Comparison of ENCODE assay signal across 31 cellular contexts in genomic region chr12:25937096-25937495, GRCh38.
"Had no signal": no experiment of that assay in that cellular context is flagged by ENCODE, and none has a peak within 500 bp of the region (broad histone marks: within the 10 kb centered on the region; RNA-seq: fewer than 3 reads in every experiment).

No MANE protein-coding gene starts in this region.

- H3K27ac ChIP-seq: body of pancreas had no signal

- H3K4me3 ChIP-seq: adrenal gland, body of pancreas had no signal

- H3K9me3 ChIP-seq: adrenal gland, body of pancreas had no signal

- H3K4me3 Mint-ChIP-seq: activated CD4-positive, alpha-beta memory T cell treated with anti-CD3 and anti-CD28 coated beads for 36 hours; activated CD4-positive, alpha-beta T cell treated with anti-CD3 and anti-CD28 coated beads for 36 hours; activated CD4-positive, alpha-beta T cell treated with anti-CD3 and anti-CD28 coated beads, Interleukin-2, amount 10 ng/mL, durations not matched to agents 24 days and 14 days; activated CD8-positive, alpha-beta memory T cell treated with anti-CD3 and anti-CD28 coated beads, Interleukin-2, amount 10 ng/mL, durations not matched to agents 7 days and 5 days; activated CD8-positive, alpha-beta T cell treated with anti-CD3 and anti-CD28 coated beads, Interleukin-2, amount 10 ng/mL, durations not matched to agents 7 days and 5 days; activated naive CD4-positive, alpha-beta T cell treated with anti-CD3 and anti-CD28 coated beads for 36 hours; activated naive CD4-positive, alpha-beta T cell treated with anti-CD3 and anti-CD28 coated beads, Interleukin-2, amount 50 U/mL, for 24 hours; activated naive CD8-positive, alpha-beta T cell treated with anti-CD3 and anti-CD28 coated beads for 36 hours; activated naive CD8-positive, alpha-beta T cell treated with anti-CD3 and anti-CD28 coated beads, Interleukin-2, amount 50 U/mL, for 24 hours; activated T-helper 1 cell treated with anti-CD3 and anti-CD28 coated beads, Interleukin-12 subunit alpha, Interleukin-12 subunit beta, Interleukin-2, Interleukin-4 antibody, amounts not matched to agents 30 ng/mL and 10 ng/mL and 1 ng/mL, durations not matched to agents 14 hours and 24 hours and 36 hours; effector memory CD8-positive, alpha-beta T cell; T-helper 17 cell; T-helper 2 cell treated with Interferon-gamma antibody and Interleukin-4, amounts not matched to agents 5 μg/mL and 100 μg/mL, for 36 hours had no signal

- H3K36me3 Mint-ChIP-seq: activated CD4-positive, alpha-beta memory T cell treated with anti-CD3 and anti-CD28 coated beads for 36 hours; activated CD8-positive, alpha-beta memory T cell treated with anti-CD3 and anti-CD28 coated beads, Interleukin-2, amount 10 ng/mL, durations not matched to agents 7 days and 5 days; activated naive CD4-positive, alpha-beta T cell treated with anti-CD3 and anti-CD28 coated beads, Interleukin-2, amount 50 U/mL, for 24 hours; activated naive CD8-positive, alpha-beta T cell treated with anti-CD3 and anti-CD28 coated beads for 36 hours had no signal

- H3K27me3 Mint-ChIP-seq: effector memory CD8-positive, alpha-beta T cell had no signal

- H3K4me1 ChIP-seq: adrenal gland, body of pancreas had no signal

- H3K36me3 ChIP-seq: adrenal gland had no signal

- DNase-seq: activated CD4-positive, alpha-beta memory T cell treated with anti-CD3 and anti-CD28 coated beads for 36 hours; activated CD4-positive, alpha-beta T cell treated with anti-CD3 and anti-CD28 coated beads for 36 hours; activated CD4-positive, alpha-beta T cell treated with anti-CD3 and anti-CD28 coated beads, Interleukin-2, amount 10 ng/mL, durations not matched to agents 24 days and 14 days; activated CD4-positive, CD25-positive, alpha-beta regulatory T cell; activated CD4-positive, CD25-positive, alpha-beta regulatory T cell treated with anti-CD3 and anti-CD28 coated beads, Interleukin-2, amount 50 U/mL, for 72 hours; activated CD8-positive, alpha-beta memory T cell treated with anti-CD3 and anti-CD28 coated beads, Interleukin-2, amount 10 ng/mL, durations not matched to agents 7 days and 5 days; activated CD8-positive, alpha-beta memory T cell treated with anti-CD3 and anti-CD28 coated beads, Interleukin-2, amount 50 U/mL, for 4 hours; activated CD8-positive, alpha-beta T cell treated with anti-CD3 and anti-CD28 coated beads, Interleukin-2, amount 10 ng/mL, durations not matched to agents 7 days and 5 days; activated effector memory CD4-positive, alpha-beta T cell treated with anti-CD3 and anti-CD28 coated beads, Interleukin-2, amount 50 U/mL, for 16 hours; activated naive CD4-positive, alpha-beta T cell treated with anti-CD3 and anti-CD28 coated beads for 36 hours; activated naive CD8-positive, alpha-beta T cell treated with anti-CD3 and anti-CD28 coated beads for 36 hours; activated naive CD8-positive, alpha-beta T cell treated with anti-CD3 and anti-CD28 coated beads, Interleukin-2, amount 50 U/mL, for 24 hours; activated T-cell treated with anti-CD3 and anti-CD28 coated beads, Interleukin-2, amount 50 U/mL, for 1 hour; activated T-cell treated with anti-CD3 and anti-CD28 coated beads, Interleukin-2, amount 50 U/mL, for 48 hours; adrenal gland; amygdala; aorta; body of pancreas; caudate nucleus; cortex of kidney; dermis blood vessel endothelial cell; effector CD4-positive, alpha-beta T cell; effector memory CD8-positive, alpha-beta T cell; T-helper 1 cell; T-helper 17 cell; T1000 had no signal

- H3K27ac Mint-ChIP-seq: activated CD4-positive, alpha-beta memory T cell treated with anti-CD3 and anti-CD28 coated beads for 36 hours; activated CD4-positive, alpha-beta T cell treated with anti-CD3 and anti-CD28 coated beads for 36 hours; activated CD4-positive, alpha-beta T cell treated with anti-CD3 and anti-CD28 coated beads, Interleukin-2, amount 10 ng/mL, durations not matched to agents 24 days and 14 days; activated CD8-positive, alpha-beta memory T cell treated with anti-CD3 and anti-CD28 coated beads, Interleukin-2, amount 10 ng/mL, durations not matched to agents 7 days and 5 days; activated CD8-positive, alpha-beta T cell treated with anti-CD3 and anti-CD28 coated beads, Interleukin-2, amount 10 ng/mL, durations not matched to agents 7 days and 5 days; activated naive CD4-positive, alpha-beta T cell treated with anti-CD3 and anti-CD28 coated beads for 36 hours; activated naive CD4-positive, alpha-beta T cell treated with anti-CD3 and anti-CD28 coated beads, Interleukin-2, amount 50 U/mL, for 24 hours; activated naive CD8-positive, alpha-beta T cell treated with anti-CD3 and anti-CD28 coated beads for 36 hours; activated naive CD8-positive, alpha-beta T cell treated with anti-CD3 and anti-CD28 coated beads, Interleukin-2, amount 50 U/mL, for 24 hours; activated T-helper 1 cell treated with anti-CD3 and anti-CD28 coated beads, Interleukin-12 subunit alpha, Interleukin-12 subunit beta, Interleukin-2, Interleukin-4 antibody, amounts not matched to agents 30 ng/mL and 10 ng/mL and 1 ng/mL, durations not matched to agents 14 hours and 24 hours and 36 hours; activated T-helper 2 cell treated with anti-CD3 and anti-CD28 coated beads, Interferon-gamma antibody, Interleukin-2, Interleukin-4, amounts not matched to agents 10 μg/mL and 5 μg/mL and 100 μg/mL, durations not matched to agents 14 hours and 24 hours and 36 hours; effector memory CD8-positive, alpha-beta T cell; T-helper 17 cell; T-helper 2 cell treated with Interferon-gamma antibody and Interleukin-4, amounts not matched to agents 5 μg/mL and 100 μg/mL, for 36 hours had no signal

- H3K4me1 Mint-ChIP-seq: activated CD4-positive, alpha-beta T cell treated with anti-CD3 and anti-CD28 coated beads for 36 hours; activated CD4-positive, alpha-beta T cell treated with anti-CD3 and anti-CD28 coated beads, Interleukin-2, amount 10 ng/mL, durations not matched to agents 24 days and 14 days; activated CD8-positive, alpha-beta memory T cell treated with anti-CD3 and anti-CD28 coated beads, Interleukin-2, amount 10 ng/mL, durations not matched to agents 7 days and 5 days; activated naive CD4-positive, alpha-beta T cell treated with anti-CD3 and anti-CD28 coated beads, Interleukin-2, amount 50 U/mL, for 24 hours; activated naive CD8-positive, alpha-beta T cell treated with anti-CD3 and anti-CD28 coated beads for 36 hours; activated naive CD8-positive, alpha-beta T cell treated with anti-CD3 and anti-CD28 coated beads, Interleukin-2, amount 50 U/mL, for 24 hours; T-helper 17 cell had no signal

- H3K27me3 ChIP-seq: adrenal gland, body of pancreas had no signal

- ATAC-seq: activated CD4-positive, alpha-beta T cell treated with anti-CD3 and anti-CD28 coated beads for 36 hours; activated CD8-positive, alpha-beta memory T cell treated with anti-CD3 and anti-CD28 coated beads, Interleukin-2, amount 10 ng/mL, durations not matched to agents 7 days and 5 days; activated CD8-positive, alpha-beta T cell treated with anti-CD3 and anti-CD28 coated beads, Interleukin-2, amount 10 ng/mL, durations not matched to agents 7 days and 5 days; activated naive CD8-positive, alpha-beta T cell treated with anti-CD3 and anti-CD28 coated beads, Interleukin-2, amount 50 U/mL, for 24 hours; body of pancreas; effector memory CD8-positive, alpha-beta T cell; esophagus mucosa; T-helper 17 cell had no signal

- H3K9me3 Mint-ChIP-seq: activated CD4-positive, alpha-beta memory T cell treated with anti-CD3 and anti-CD28 coated beads for 36 hours; activated CD4-positive, alpha-beta T cell treated with anti-CD3 and anti-CD28 coated beads, Interleukin-2, amount 10 ng/mL, durations not matched to agents 24 days and 14 days; activated naive CD8-positive, alpha-beta T cell treated with anti-CD3 and anti-CD28 coated beads for 36 hours; activated naive CD8-positive, alpha-beta T cell treated with anti-CD3 and anti-CD28 coated beads, Interleukin-2, amount 50 U/mL, for 24 hours; activated T-helper 1 cell treated with anti-CD3 and anti-CD28 coated beads, Interleukin-12 subunit alpha, Interleukin-12 subunit beta, Interleukin-2, Interleukin-4 antibody, amounts not matched to agents 30 ng/mL and 10 ng/mL and 1 ng/mL, durations not matched to agents 14 hours and 24 hours and 36 hours; activated T-helper 2 cell treated with anti-CD3 and anti-CD28 coated beads, Interferon-gamma antibody, Interleukin-2, Interleukin-4, amounts not matched to agents 10 μg/mL and 5 μg/mL and 100 μg/mL, durations not matched to agents 14 hours and 24 hours and 36 hours; effector memory CD8-positive, alpha-beta T cell; T-helper 2 cell treated with Interferon-gamma antibody and Interleukin-4, amounts not matched to agents 5 μg/mL and 100 μg/mL, for 36 hours had no signal
